Comparison of ENCODE assay signal across 8 cellular contexts in genomic region chr6:149749594-149750135, GRCh38. TPM values are rescaled to one million over a fixed set of nuclear protein-coding genes. Genes with fewer than 3 reads are reported as not detected.
DNase-seq lines count a peak whose midpoint lies in the region; ATAC-seq and TF ChIP-seq lines count a peak whose summit lies in the region.

Gene PCMT1 (plus strand): TSS chr6:149749741. CDS start chr6:149749902, 161 bp downstream.

- POLR2A ChIA-PET in PC-3 (lab: Charles Lee; ENCODE audit: unreplicated experiment), result no interaction called here

- H3K4me3 ChIP-seq in PC-3 (ENCODE audit: low read length) (peak within 1 kb of the TSS; percentile 95), esophagus (ENCODE audit: low read depth in 1 of 2, low read length in 2 of 2) (peak within 1 kb of the TSS; percentile 90 to 96), muscle layer of colon (ENCODE audit: low read depth in 1 of 2, low read length in 2 of 2) (peak within 1 kb of the TSS; percentile 78 to 86)

- ATAC-seq in GM21576 (IDR thresholded peaks at IDR 0.05; ENCODE audit: unreplicated experiment) (peak; percentile 79), PC-3 (peak; percentile 81)

- no peaks in the 10 kb centered on the region for H3K27me3 Mint-ChIP-seq in IgD-negative memory B cell
- H3K27me3 Mint-ChIP-seq in activated T-cell treated with anti-CD3 and anti-CD28 coated beads, Interleukin-2, amount 50 U/mL, for 24 hours, result no peaks in the 10 kb centered on the region

- H3K36me3 ChIP-seq in PC-3 (ENCODE audit: low read depth, low read length) (no peaks in the 10 kb centered on the region; the same call in 1 of the 2 replicates), esophagus (ENCODE audit: control insufficient read depth in 2 of 2, insufficient read depth in 2 of 2, low read length in 1 of 2) (no peaks in the 10 kb centered on the region), muscle layer of colon (ENCODE audit: insufficient read depth, low read length) (no peaks in the 10 kb centered on the region)

- H3K9me2 ChIP-seq in PC-3 (replicated peaks; ENCODE audit: low read length), result no peaks in the 10 kb centered on the region

- WGBS in esophagus, 2 donors, result 0% methylated on average over 57 to 60 of the region's 60 CpGs

- H3K4me3 Mint-ChIP-seq in IgD-negative memory B cell, result peak within 1 kb of the TSS; percentile 90 to 95 (median 94)
- peak within 1 kb of the TSS; percentile 91 for H3K4me3 Mint-ChIP-seq in activated T-cell treated with anti-CD3 and anti-CD28 coated beads, Interleukin-2, amount 50 U/mL, for 24 hours

- intact Hi-C loops in PC-3 (cut with micrococcal nuclease), result no loop called here

- peaks cover 67% of the 10 kb centered on the region for H3K79me2 ChIP-seq in PC-3 (ENCODE audit: low read length)

- BruUV-seq in PC-3 (replicated peaks; lab: Mats Ljungman, UMichigan), result TSS peak; percentile 55

- TF ChIP-seq CTCF in PC-3 (conservative IDR thresholded peaks at IDR 0.05; ENCODE audit: low read depth, low read length), result no peak

- H4K20me1 ChIP-seq in PC-3 (ENCODE audit: low read length), result peaks cover 11% of the 10 kb centered on the region; the same call in 1 of the 2 replicates

- H3K4me1 Mint-ChIP-seq in IgD-negative memory B cell, result peaks cover 24 to 31% (median 25%) of the 10 kb centered on the region in 3 donors
- peaks cover 49% of the 10 kb centered on the region for H3K4me1 Mint-ChIP-seq in activated T-cell treated with anti-CD3 and anti-CD28 coated beads, Interleukin-2, amount 50 U/mL, for 24 hours (ENCODE audit: low read depth)

- peak; percentile 81 for DNase-seq in DMS153 treated with DMSO at 0.1 percent for 48 hours (lab: John Stamatoyannopoulos, UW; ENCODE audit: unreplicated experiment)
- peak; percentile 94 for DNase-seq in PC-3
- peak; percentile 94 for DNase-seq in activated T-cell treated with anti-CD3 and anti-CD28 coated beads, Interleukin-2, amount 50 U/mL, for 24 hours
- DNase-seq in stimulated activated CD8-positive, alpha-beta memory T cell treated with anti-CD3 and anti-CD28 coated beads, Interleukin-7, amount 100 ng/mL, for 24 hours (ENCODE audit: low read depth), result peak; percentile 77

- H3K4me1 ChIP-seq in PC-3 (ENCODE audit: insufficient read depth, low read length), result peaks cover 11% of the 10 kb centered on the region; the same call in 1 of the 2 replicates
- peaks cover 0 to 2% of the 10 kb centered on the region in 2 donors for H3K4me1 ChIP-seq in esophagus (ENCODE audit: control insufficient read depth in 2 of 2, insufficient read depth in 2 of 2, low read length in 1 of 2)
- H3K4me1 ChIP-seq in muscle layer of colon (ENCODE audit: insufficient read depth, low read length), result peaks cover 22% of the 10 kb centered on the region

- H3K27me3 ChIP-seq in PC-3 (ENCODE audit: low read length) (no peaks in the 10 kb centered on the region), esophagus (ENCODE audit: control insufficient read depth in 1 of 2, insufficient read depth in 2 of 2, low read length in 2 of 2) (no peaks in the 10 kb centered on the region), muscle layer of colon (ENCODE audit: control insufficient read depth in 1 of 2, insufficient read depth in 2 of 2, low read length in 2 of 2) (no peaks in the 10 kb centered on the region)

- H2AFZ ChIP-seq in PC-3 (ENCODE audit: low read length), result peak within 1 kb of the TSS; percentile 82

- peak within 1 kb of the TSS; percentile 79 for H3K4me2 ChIP-seq in PC-3 (ENCODE audit: low read length)

- no peaks in the 10 kb centered on the region for H3K9me3 Mint-ChIP-seq in IgD-negative memory B cell
- H3K9me3 Mint-ChIP-seq in activated T-cell treated with anti-CD3 and anti-CD28 coated beads, Interleukin-2, amount 50 U/mL, for 24 hours, result no peaks in the 10 kb centered on the region

- no peaks in the 10 kb centered on the region for H3F3A ChIP-seq in PC-3 (ENCODE audit: low read length, unreplicated experiment)

- peak within 1 kb of the TSS; percentile 67 for H3K27ac ChIP-seq in PC-3 (ENCODE audit: low read length)
- H3K27ac ChIP-seq in esophagus (ENCODE audit: low read depth in 2 of 2, low read length in 1 of 2), result peak within 1 kb of the TSS; percentile 91 to 93
- H3K27ac ChIP-seq in muscle layer of colon (ENCODE audit: low read depth, low read length), result peak within 1 kb of the TSS; percentile 81

- H3K27ac Mint-ChIP-seq in IgD-negative memory B cell, result peak within 1 kb of the TSS; percentile 86 to 91 (median 86)
- peak within 1 kb of the TSS; percentile 92 for H3K27ac Mint-ChIP-seq in activated T-cell treated with anti-CD3 and anti-CD28 coated beads, Interleukin-2, amount 50 U/mL, for 24 hours

- H3K9me3 ChIP-seq in PC-3 (ENCODE audit: low read length) (no peaks in the 10 kb centered on the region), esophagus (ENCODE audit: control insufficient read depth in 2 of 2, insufficient read depth in 1 of 2, low read depth in 1 of 2, low read length in 1 of 2) (no peaks in the 10 kb centered on the region), muscle layer of colon (ENCODE audit: low read length) (no peaks in the 10 kb centered on the region)

- H3K9ac ChIP-seq in PC-3 (ENCODE audit: low read length), result peak within 1 kb of the TSS; percentile 97
- H3K9ac ChIP-seq in muscle layer of colon (ENCODE audit: low read length), result peak within 1 kb of the TSS; percentile 76

- no peaks in the 10 kb centered on the region for H3K36me3 Mint-ChIP-seq in IgD-negative memory B cell
- H3K36me3 Mint-ChIP-seq in activated T-cell treated with anti-CD3 and anti-CD28 coated beads, Interleukin-2, amount 50 U/mL, for 24 hours (ENCODE audit: low read depth), result peaks cover 36% of the 10 kb centered on the region

- CTCF ChIA-PET in PC-3 (lab: Charles Lee), result interaction anchor here (0.5 kb wide), 1 partner anchor 26 kb away, joined by 4 read pairs; no protein-coding TSS in a partner anchor

RNA-seq across cellular contexts. Expression of gene PCMT1, which starts in this region (rescaled TPM):
- 116 TPM for polyA plus RNA-seq in IgD-negative memory B cell
- total RNA-seq in PC-3 (2014; rRNA removed), result 122 and 158 TPM in 2 replicates
- 10 to 100 TPM; 20.8 to 64.9 TPM for polyA plus RNA-seq in esophagus

Comparison
In these comparisons a context has a peak if more than half of its experiments do, and no peak if none do; other contexts are left out.
1. Peak in every context shown above with its lines: DNase-seq, ATAC-seq, H3K4me3 ChIP-seq and H3K27ac ChIP-seq.